ENCODE assay signal across 8 cellular contexts in the genomic region with DNA sequence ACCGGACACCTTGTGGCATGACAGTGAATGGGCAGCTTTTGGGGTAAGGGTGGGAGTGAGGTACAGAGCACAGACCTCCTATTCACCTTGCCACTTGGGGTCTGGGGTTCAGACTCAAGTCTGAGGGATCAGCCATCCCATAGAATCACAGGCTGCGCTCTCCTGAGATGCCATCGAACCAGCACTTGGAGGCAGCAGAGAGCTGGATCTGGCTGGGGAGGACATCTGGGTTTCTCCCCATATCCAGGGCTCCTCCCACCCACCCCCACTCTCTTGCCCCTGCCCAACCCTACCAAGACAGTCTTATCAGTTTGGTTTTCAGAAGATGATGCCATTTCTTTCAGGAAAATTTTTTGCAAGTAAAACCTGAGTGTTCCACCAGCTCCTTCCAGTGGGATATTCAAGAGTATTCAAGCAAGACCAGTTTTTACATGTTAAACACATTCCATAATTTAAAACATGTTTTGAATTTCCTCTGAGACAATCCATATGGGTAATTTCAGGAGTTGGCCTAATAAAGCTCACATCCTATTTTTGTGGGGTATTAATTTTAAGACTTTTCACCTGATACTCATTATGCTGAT.
DNase-seq lines count a peak whose midpoint lies in the region; ATAC-seq and TF ChIP-seq lines count a peak whose summit lies in the region.

No MANE protein-coding gene starts in this region.

- H3K36me3 ChIP-seq in brain microvascular endothelial cell (replicated peaks), result no peaks in the 10 kb centered on the region

- ATAC-seq in HG02870 (IDR thresholded peaks at IDR 0.05; ENCODE audit: unreplicated experiment), result no peak
- ATAC-seq in HG02588 (IDR thresholded peaks at IDR 0.05; ENCODE audit: unreplicated experiment), result no peak

- in situ Hi-C loops in brain microvascular endothelial cell (cut with HindIII; ENCODE audit: low pct_ligation_motif_present, low sequenced_read_pairs), result no loop called here

- DNase-seq in DMS53 treated with DMSO at 0.1 percent for 48 hours (lab: John Stamatoyannopoulos, UW; ENCODE audit: unreplicated experiment) (peak; percentile 4), HFF-Myc (ENCODE audit: extremely low read depth, low read depth) (peak; percentile 35), OCI-M1 (lab: John Stamatoyannopoulos, UW) (peak; percentile 70), brain microvascular endothelial cell (peak; percentile 41), inferior parietal cortex (ENCODE audit: extremely low spot score) (peak; percentile 78)
- peak in 2 of 3 experiments; percentile 13 to 58 for DNase-seq in stimulated activated CD4-positive, alpha-beta T cell treated with anti-CD3 and anti-CD28 coated beads, TNF-alpha, amount 100 ng/mL, for 24 hours (ENCODE audit: low read depth in 3 of 3)

- H3K27ac ChIP-seq in brain microvascular endothelial cell, result no peak overlapping the region

- no peaks in the 10 kb centered on the region for H3K27me3 ChIP-seq in brain microvascular endothelial cell (replicated peaks)

- H3K4me3 ChIP-seq in HFF-Myc (replicated peaks; ENCODE audit: low read depth, low read length), result no peak overlapping the region
- H3K4me3 ChIP-seq in brain microvascular endothelial cell (ENCODE audit: low read depth, low read length), result no peak overlapping the region

- TF ChIP-seq CTCF in HFF-Myc (IDR thresholded peaks at IDR 0.05; ENCODE audit: low read depth, low read length, missing control alignments) (peak; percentile 70), brain microvascular endothelial cell (IDR thresholded peaks at IDR 0.05; ENCODE audit: low read depth, low read length, missing control alignments) (peak; percentile 85)

Comparison
In these comparisons a context has a peak if more than half of its experiments do, and no peak if none do; other contexts are left out.
1. DNase-seq: peak in every context shown above with its lines; median percentile 78 in inferior parietal cortex; 70 in OCI-M1; 41 in brain microvascular endothelial cell; 36 in stimulated activated CD4-positive, alpha-beta T cell treated with anti-CD3 and anti-CD28 coated beads, TNF-alpha, amount 100 ng/mL, for 24 hours; 35 in HFF-Myc; 4 in DMS53 treated with DMSO at 0.1 percent for 48 hours.